Comparison of ENCODE assay signal across 8 cellular contexts in the genomic region with DNA sequence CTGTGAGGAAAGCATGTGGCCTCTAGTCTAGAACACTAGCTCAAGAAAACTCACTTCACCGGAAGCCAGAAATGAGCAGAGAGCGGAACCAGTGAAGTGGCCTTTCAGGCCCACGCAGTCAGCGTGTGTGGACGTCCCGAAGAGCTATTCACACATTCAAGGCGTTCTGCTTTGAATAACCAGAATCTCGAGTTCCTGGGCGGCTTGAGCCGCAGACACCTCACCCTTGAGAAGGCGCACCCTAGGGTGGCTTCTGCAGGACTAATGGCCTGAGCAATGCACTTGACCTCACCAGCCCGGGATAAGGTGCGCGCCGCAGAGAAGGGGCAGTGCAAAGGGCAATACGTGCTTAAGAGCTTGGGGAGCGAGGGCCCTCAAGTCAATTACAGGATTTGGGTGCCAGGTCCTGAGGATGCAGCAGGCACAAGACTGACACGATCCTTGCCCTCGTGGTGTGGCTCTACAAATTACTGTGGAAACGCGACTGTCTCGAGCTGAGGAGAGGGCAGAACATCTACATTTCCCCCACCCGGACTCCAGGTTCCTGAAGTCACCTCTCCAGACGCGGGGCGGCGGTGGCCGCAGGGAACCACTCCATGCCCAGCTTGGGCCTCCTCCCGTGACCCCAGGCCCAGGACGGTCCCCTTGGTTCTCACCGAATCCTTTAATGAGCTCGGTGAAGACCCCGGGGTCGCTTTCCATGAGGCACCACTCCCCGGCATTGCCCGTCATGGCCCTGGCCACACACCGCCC. TPM values are rescaled to one million over a fixed set of nuclear protein-coding genes. Genes with fewer than 3 reads are reported as not detected.
DNase-seq lines count a peak whose midpoint lies in the region; ATAC-seq and TF ChIP-seq lines count a peak whose summit lies in the region.

No MANE protein-coding gene starts in this region.

- H3K27me3 ChIP-seq in RWPE2 (ENCODE audit: insufficient read depth, poor library complexity, severe bottlenecking) (no peaks in the 10 kb centered on the region), prostate gland (replicated peaks; ENCODE audit: insufficient read depth) (no peaks in the 10 kb centered on the region), vagina (no peaks in the 10 kb centered on the region)

- H3K36me3 ChIP-seq in RWPE2 (ENCODE audit: low read depth) (peaks cover 23% of the 10 kb centered on the region), prostate gland (no peaks in the 10 kb centered on the region), vagina (no peaks in the 10 kb centered on the region)

- peak; percentile 54 for DNase-seq in Caki2 (ENCODE audit: low read depth)
- DNase-seq in RWPE2 (ENCODE audit: low spot score): no peak
- DNase-seq in activated effector memory CD4-positive, alpha-beta T cell treated with anti-CD3 and anti-CD28 coated beads, Interleukin-2, amount 50 U/mL, for 16 hours: peak; percentile 84
- DNase-seq in glutamatergic neuron: peak; percentile 30
- peak; percentile 8 for DNase-seq in prostate gland (ENCODE audit: low spot score)
- DNase-seq in vagina (ENCODE audit: extremely low spot score in 2 of 2): peak in 1 of 2 donors; percentile 91

- TF ChIP-seq CTCF in RWPE2 (IDR thresholded peaks at IDR 0.05; ENCODE audit: poor library complexity, severe bottlenecking): no peak
- no peak for TF ChIP-seq CTCF in glutamatergic neuron (IDR thresholded peaks at IDR 0.05; ENCODE audit: partially characterized antibody, unreplicated experiment)
- no peak for TF ChIP-seq CTCF in prostate gland (IDR thresholded peaks at IDR 0.05)
- TF ChIP-seq CTCF in vagina (IDR thresholded peaks at IDR 0.05): no peak

- peaks cover 17% of the 10 kb centered on the region for H3K27me3 Mint-ChIP-seq in glutamatergic neuron (ENCODE audit: unreplicated experiment)

- intact Hi-C loops in prostate gland (cut with DNase I): no loop called here
- intact Hi-C loops in vagina (cut with DNase I): loop anchor here (2.0 kb wide), 1 partner anchor 64 kb away; a partner anchor contains a TSS

- peaks cover 13% of the 10 kb centered on the region for H3K9me3 Mint-ChIP-seq in glutamatergic neuron (ENCODE audit: unreplicated experiment)

- H3K4me1 Mint-ChIP-seq in glutamatergic neuron (ENCODE audit: low read depth, unreplicated experiment): peaks cover 14% of the 10 kb centered on the region

- peak overlapping the region; percentile 98 for H3K4me3 Mint-ChIP-seq in glutamatergic neuron (ENCODE audit: unreplicated experiment)

- H3K4me1 ChIP-seq in RWPE2 (ENCODE audit: insufficient read depth, poor library complexity, severe bottlenecking) (peaks cover 17% of the 10 kb centered on the region), prostate gland (replicated peaks) (no peaks in the 10 kb centered on the region), vagina (peaks cover 47% of the 10 kb centered on the region)

- H3K9me3 ChIP-seq in RWPE2 (ENCODE audit: severe bottlenecking): no peaks in the 10 kb centered on the region
- H3K9me3 ChIP-seq in prostate gland: no peaks in the 10 kb centered on the region
- H3K9me3 ChIP-seq in vagina: no peaks in the 10 kb centered on the region

- H3K36me3 Mint-ChIP-seq in glutamatergic neuron (ENCODE audit: unreplicated experiment): peaks cover 4% of the 10 kb centered on the region

- peak overlapping the region; percentile 97 for H3K27ac Mint-ChIP-seq in glutamatergic neuron (ENCODE audit: unreplicated experiment)

- WGBS in prostate gland: 1% methylated on average over 37 of the region's 37 CpGs

- ATAC-seq in GM19438 (IDR thresholded peaks at IDR 0.05; ENCODE audit: low read depth, unreplicated experiment) (peak; percentile 41), HG03565 (IDR thresholded peaks at IDR 0.05; ENCODE audit: unreplicated experiment) (peak; percentile 56), RWPE2 (ENCODE audit: low read depth) (peak; percentile 11; the same call in 2 of the 3 replicates)

- H3K27ac ChIP-seq in RWPE2 (ENCODE audit: poor library complexity, severe bottlenecking) (peak overlapping the region; percentile 84), prostate gland (peak overlapping the region; percentile 95 to 98), vagina (peak overlapping the region; percentile 94)

- TF ChIP-seq POLR2A in prostate gland (IDR thresholded peaks at IDR 0.05): no peak
- TF ChIP-seq POLR2A in vagina (IDR thresholded peaks at IDR 0.05): no peak

- in situ Hi-C loops in Caki2 (cut with HindIII; ENCODE audit: low pct_unique_long_range_greater_than_20kb, low sequenced_read_pairs): no loop called here

- peak overlapping the region; percentile 62 for H3K4me3 ChIP-seq in RWPE2 (ENCODE audit: severe bottlenecking)
- peak overlapping the region; percentile 77 to 81 for H3K4me3 ChIP-seq in prostate gland
- peak overlapping the region; percentile 73 to 90 for H3K4me3 ChIP-seq in vagina

RNA-seq across cellular contexts. Expression of a gene that starts 0.5 kb away (rescaled TPM):
- 27.9 and 57.9 TPM in 2 replicates for total RNA-seq in Caki2 (2014; rRNA removed; shearing (Covaris generic); ENCODE audit: low replicate concordance)
- 25.9 TPM for total RNA-seq in glutamatergic neuron (ENCODE audit: unreplicated experiment)
- total RNA-seq in prostate gland: 10 to 100 TPM; 28.7 to 36.9 TPM
- total RNA-seq in vagina: 17.4 TPM

RNA-seq across cellular contexts. Expression of a gene that starts 0.7 kb away (rescaled TPM):
- total RNA-seq in Caki2 (2014; rRNA removed; shearing (Covaris generic); ENCODE audit: low replicate concordance): 41.8 and 80.2 TPM in 2 replicates
- total RNA-seq in glutamatergic neuron (ENCODE audit: unreplicated experiment) (117 TPM), prostate gland (10 to 100 TPM; 92.8 to 93.8 TPM), vagina (79.8 TPM)

RNA-seq across cellular contexts. Expression of a gene that starts 46.5 kb away (rescaled TPM):
- 25.5 and 27.2 TPM in 2 replicates for total RNA-seq in Caki2 (2014; rRNA removed; shearing (Covaris generic); ENCODE audit: low replicate concordance)
- total RNA-seq in glutamatergic neuron (ENCODE audit: unreplicated experiment) (7.2 TPM), prostate gland (10 to 100 TPM in 1 of 2 donors, 1 to 10 TPM in 1; 6.5 to 13.6 TPM), vagina (2.7 TPM)
